Comparison of ENCODE assay signal across 1 cellular context in genomic region chr12:77064891-77065360, GRCh38.
TF ChIP-seq lines count a peak whose summit lies in the region.

No MANE protein-coding gene starts in this region.

TF ChIP-seq in GM23338, 12 proteins besides CTCF, POLR2A, EP300 and RAD21 (continued from another document):
- TF ChIP-seq, protein P1, sequence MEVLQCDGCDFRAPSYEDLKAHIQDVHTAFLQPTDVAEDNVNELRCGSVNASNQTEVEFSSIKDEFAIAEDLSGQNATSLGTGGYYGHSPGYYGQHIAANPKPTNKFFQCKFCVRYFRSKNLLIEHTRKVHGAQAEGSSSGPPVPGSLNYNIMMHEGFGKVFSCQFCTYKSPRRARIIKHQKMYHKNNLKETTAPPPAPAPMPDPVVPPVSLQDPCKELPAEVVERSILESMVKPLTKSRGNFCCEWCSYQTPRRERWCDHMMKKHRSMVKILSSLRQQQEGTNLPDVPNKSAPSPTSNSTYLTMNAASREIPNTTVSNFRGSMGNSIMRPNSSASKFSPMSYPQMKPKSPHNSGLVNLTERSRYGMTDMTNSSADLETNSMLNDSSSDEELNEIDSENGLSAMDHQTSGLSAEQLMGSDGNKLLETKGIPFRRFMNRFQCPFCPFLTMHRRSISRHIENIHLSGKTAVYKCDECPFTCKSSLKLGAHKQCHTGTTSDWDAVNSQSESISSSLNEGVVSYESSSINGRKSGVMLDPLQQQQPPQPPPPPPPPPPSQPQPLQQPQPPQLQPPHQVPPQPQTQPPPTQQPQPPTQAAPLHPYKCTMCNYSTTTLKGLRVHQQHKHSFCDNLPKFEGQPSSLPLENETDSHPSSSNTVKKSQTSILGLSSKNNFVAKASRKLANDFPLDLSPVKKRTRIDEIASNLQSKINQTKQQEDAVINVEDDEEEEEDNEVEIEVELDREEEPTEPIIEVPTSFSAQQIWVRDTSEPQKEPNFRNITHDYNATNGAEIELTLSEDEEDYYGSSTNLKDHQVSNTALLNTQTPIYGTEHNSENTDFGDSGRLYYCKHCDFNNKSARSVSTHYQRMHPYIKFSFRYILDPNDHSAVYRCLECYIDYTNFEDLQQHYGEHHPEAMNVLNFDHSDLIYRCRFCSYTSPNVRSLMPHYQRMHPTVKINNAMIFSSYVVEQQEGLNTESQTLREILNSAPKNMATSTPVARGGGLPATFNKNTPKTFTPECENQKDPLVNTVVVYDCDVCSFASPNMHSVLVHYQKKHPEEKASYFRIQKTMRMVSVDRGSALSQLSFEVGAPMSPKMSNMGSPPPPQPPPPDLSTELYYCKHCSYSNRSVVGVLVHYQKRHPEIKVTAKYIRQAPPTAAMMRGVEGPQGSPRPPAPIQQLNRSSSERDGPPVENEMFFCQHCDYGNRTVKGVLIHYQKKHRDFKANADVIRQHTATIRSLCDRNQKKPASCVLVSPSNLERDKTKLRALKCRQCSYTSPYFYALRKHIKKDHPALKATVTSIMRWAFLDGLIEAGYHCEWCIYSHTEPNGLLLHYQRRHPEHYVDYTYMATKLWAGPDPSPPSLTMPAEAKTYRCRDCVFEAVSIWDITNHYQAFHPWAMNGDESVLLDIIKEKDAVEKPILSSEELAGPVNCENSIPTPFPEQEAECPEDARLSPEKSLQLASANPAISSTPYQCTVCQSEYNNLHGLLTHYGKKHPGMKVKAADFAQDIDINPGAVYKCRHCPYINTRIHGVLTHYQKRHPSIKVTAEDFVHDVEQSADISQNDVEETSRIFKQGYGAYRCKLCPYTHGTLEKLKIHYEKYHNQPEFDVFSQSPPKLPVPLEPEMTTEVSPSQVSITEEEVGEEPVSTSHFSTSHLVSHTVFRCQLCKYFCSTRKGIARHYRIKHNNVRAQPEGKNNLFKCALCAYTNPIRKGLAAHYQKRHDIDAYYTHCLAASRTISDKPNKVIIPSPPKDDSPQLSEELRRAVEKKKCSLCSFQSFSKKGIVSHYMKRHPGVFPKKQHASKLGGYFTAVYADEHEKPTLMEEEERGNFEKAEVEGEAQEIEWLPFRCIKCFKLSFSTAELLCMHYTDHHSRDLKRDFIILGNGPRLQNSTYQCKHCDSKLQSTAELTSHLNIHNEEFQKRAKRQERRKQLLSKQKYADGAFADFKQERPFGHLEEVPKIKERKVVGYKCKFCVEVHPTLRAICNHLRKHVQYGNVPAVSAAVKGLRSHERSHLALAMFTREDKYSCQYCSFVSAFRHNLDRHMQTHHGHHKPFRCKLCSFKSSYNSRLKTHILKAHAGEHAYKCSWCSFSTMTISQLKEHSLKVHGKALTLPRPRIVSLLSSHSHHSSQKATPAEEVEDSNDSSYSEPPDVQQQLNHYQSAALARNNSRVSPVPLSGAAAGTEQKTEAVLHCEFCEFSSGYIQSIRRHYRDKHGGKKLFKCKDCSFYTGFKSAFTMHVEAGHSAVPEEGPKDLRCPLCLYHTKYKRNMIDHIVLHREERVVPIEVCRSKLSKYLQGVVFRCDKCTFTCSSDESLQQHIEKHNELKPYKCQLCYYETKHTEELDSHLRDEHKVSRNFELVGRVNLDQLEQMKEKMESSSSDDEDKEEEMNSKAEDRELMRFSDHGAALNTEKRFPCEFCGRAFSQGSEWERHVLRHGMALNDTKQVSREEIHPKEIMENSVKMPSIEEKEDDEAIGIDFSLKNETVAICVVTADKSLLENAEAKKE (CRISPR knock-in tag; IDR thresholded peaks at IDR 0.05), result no peak
- no peak for TF ChIP-seq POLR2AphosphoS5 (IDR thresholded peaks at IDR 0.05; ENCODE audit: low read depth)
- TF ChIP-seq CREB1 (CRISPR knock-in tag; IDR thresholded peaks at IDR 0.05; ENCODE audit: low read depth), result no peak
- TF ChIP-seq ZNF114 (CRISPR knock-in tag; IDR thresholded peaks at IDR 0.05), result no peak
